ENCODE assay signal across 13 cellular contexts in the genomic region with DNA sequence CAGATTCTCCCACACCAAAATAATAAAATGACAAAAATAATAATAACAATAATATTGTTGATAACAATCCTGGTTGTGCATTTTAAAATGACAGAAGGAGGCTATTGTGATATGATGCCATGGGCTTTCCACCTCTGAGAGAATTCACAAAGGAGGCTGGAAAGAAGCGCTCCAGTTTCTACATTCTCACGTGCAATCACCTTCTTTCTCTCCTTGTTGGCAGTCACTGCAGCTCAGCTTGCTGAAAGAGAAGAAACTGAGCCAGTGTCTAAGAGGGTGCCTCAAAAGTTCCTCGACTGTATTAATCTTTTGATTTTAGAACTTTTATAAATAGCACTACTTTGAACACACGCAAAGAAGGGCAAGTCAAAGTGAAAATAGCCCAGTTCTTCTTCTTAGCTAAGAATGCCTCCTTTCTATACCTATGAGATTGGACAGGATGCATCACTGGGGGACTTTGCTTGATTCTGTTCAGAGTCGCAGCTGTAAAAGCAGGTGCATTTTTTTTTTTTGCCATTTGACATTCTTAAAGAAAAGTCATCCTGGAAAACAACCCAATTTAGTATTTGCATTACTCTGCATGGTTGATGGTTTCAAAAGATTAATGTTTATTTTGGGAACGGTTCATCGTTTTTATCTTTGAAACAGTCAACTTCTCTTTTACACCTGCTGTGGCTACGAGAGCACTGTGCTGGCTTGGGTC. TPM values are rescaled to one million over a fixed set of nuclear protein-coding genes. Genes with fewer than 3 reads are reported as not detected.
DNase-seq lines count a peak whose midpoint lies in the region; ATAC-seq and TF ChIP-seq lines count a peak whose summit lies in the region.
"Had no signal": no experiment of that assay in that cellular context is flagged by ENCODE, and none has a peak within 500 bp of the region (broad histone marks: within the 10 kb centered on the region; RNA-seq: fewer than 3 reads in every experiment).

No MANE protein-coding gene starts in this region.

- no peaks in the 10 kb centered on the region for H3K9me3 ChIP-seq in sigmoid colon
- H3K9me3 ChIP-seq: upper lobe of left lung had no signal

- H3K27ac ChIP-seq in sigmoid colon, result no peak overlapping the region
- H3K27ac ChIP-seq: upper lobe of left lung had no signal

- no peaks in the 10 kb centered on the region for H3K9me3 Mint-ChIP-seq in stimulated activated effector memory CD8-positive, alpha-beta T cell treated with anti-CD3 and anti-CD28 coated beads, Interleukin-12 subunit alpha, Interleukin-12 subunit beta, amount 100 ng/mL, for 72 hours

- TF ChIP-seq EP300 in sigmoid colon (IDR thresholded peaks at IDR 0.05), result no peak

- peak; percentile 53 to 73 for ATAC-seq in activated CD4-positive, CD25-positive, alpha-beta regulatory T cell treated with anti-CD3 and anti-CD28 coated beads, Interleukin-2, amount 50 U/mL, for 24 hours
- ATAC-seq in GM21786 (IDR thresholded peaks at IDR 0.05; ENCODE audit: unreplicated experiment) (peak; percentile 91), HG03378 (IDR thresholded peaks at IDR 0.05; ENCODE audit: unreplicated experiment) (peak; percentile 95)
- ATAC-seq in stimulated activated effector memory CD8-positive, alpha-beta T cell treated with anti-CD3 and anti-CD28 coated beads, Interleukin-12 subunit alpha, Interleukin-12 subunit beta, amount 100 ng/mL, for 72 hours, result peak; percentile 70

- no peak for TF ChIP-seq POLR2A in sigmoid colon (IDR thresholded peaks at IDR 0.05)

- no peak overlapping the region for H3K4me3 Mint-ChIP-seq in stimulated activated effector memory CD8-positive, alpha-beta T cell treated with anti-CD3 and anti-CD28 coated beads, Interleukin-12 subunit alpha, Interleukin-12 subunit beta, amount 100 ng/mL, for 72 hours

- no peak for DNase-seq in activated CD4-positive, CD25-positive, alpha-beta regulatory T cell treated with anti-CD3 and anti-CD28 coated beads, Interleukin-2, amount 50 U/mL, for 72 hours
- DNase-seq in stimulated activated effector memory CD8-positive, alpha-beta T cell treated with anti-CD3 and anti-CD28 coated beads, Interleukin-12 subunit alpha, Interleukin-12 subunit beta, amount 100 ng/mL, for 72 hours (ENCODE audit: low spot score in 2 of 2), result no peak
- DNase-seq in RKO (ENCODE audit: low spot score), result no peak
- no peak for DNase-seq in DMS114 treated with DMSO at 0.1 percent for 48 hours (lab: John Stamatoyannopoulos, UW; ENCODE audit: unreplicated experiment)
- DNase-seq in sigmoid colon, result no peak
- DNase-seq: activated T-cell treated with anti-CD3 and anti-CD28 coated beads, Interleukin-2, amount 50 U/mL, for 48 hours; cerebellar nuclear complex; glutamatergic neuron; NCI-H226; upper lobe of left lung had no signal

- H3K4me1 ChIP-seq in sigmoid colon, result no peaks in the 10 kb centered on the region
- H3K4me1 ChIP-seq: upper lobe of left lung had no signal

- H3K4me1 Mint-ChIP-seq in stimulated activated effector memory CD8-positive, alpha-beta T cell treated with anti-CD3 and anti-CD28 coated beads, Interleukin-12 subunit alpha, Interleukin-12 subunit beta, amount 100 ng/mL, for 72 hours, result peaks cover 11% of the 10 kb centered on the region

- intact Hi-C loops in sigmoid colon (cut with DNase I), result no loop called here

- peaks cover 31% of the 10 kb centered on the region for H3K36me3 Mint-ChIP-seq in stimulated activated effector memory CD8-positive, alpha-beta T cell treated with anti-CD3 and anti-CD28 coated beads, Interleukin-12 subunit alpha, Interleukin-12 subunit beta, amount 100 ng/mL, for 72 hours

- H3K27me3 ChIP-seq in sigmoid colon, result no peaks in the 10 kb centered on the region
- H3K27me3 ChIP-seq: upper lobe of left lung had no signal

- 61 to 71% methylated on average over 8 of the region's 8 CpGs for WGBS in sigmoid colon, 2 donors

- no peak overlapping the region for H3K27ac Mint-ChIP-seq in stimulated activated effector memory CD8-positive, alpha-beta T cell treated with anti-CD3 and anti-CD28 coated beads, Interleukin-12 subunit alpha, Interleukin-12 subunit beta, amount 100 ng/mL, for 72 hours

- TF ChIP-seq CTCF in sigmoid colon (IDR thresholded peaks at IDR 0.05), result no peak

- H3K36me3 ChIP-seq in sigmoid colon, result no peaks in the 10 kb centered on the region
- H3K36me3 ChIP-seq: upper lobe of left lung had no signal

- H3K4me3 ChIP-seq in sigmoid colon, result no peak overlapping the region
- H3K4me3 ChIP-seq: upper lobe of left lung had no signal

RNA-seq across cellular contexts. Expression of a gene that starts 12.4 kb away (rescaled TPM):
- 100 to 1,000 TPM in 3 of 4 donors, 10 to 100 TPM in 1; 84.0 to 165 (median 113) TPM for total RNA-seq in sigmoid colon
- 100 to 1,000 TPM; 188 to 277 (median 204) TPM for polyA plus RNA-seq in sigmoid colon
